Comparison of ENCODE assay signal across 9 cellular contexts in the genomic region with DNA sequence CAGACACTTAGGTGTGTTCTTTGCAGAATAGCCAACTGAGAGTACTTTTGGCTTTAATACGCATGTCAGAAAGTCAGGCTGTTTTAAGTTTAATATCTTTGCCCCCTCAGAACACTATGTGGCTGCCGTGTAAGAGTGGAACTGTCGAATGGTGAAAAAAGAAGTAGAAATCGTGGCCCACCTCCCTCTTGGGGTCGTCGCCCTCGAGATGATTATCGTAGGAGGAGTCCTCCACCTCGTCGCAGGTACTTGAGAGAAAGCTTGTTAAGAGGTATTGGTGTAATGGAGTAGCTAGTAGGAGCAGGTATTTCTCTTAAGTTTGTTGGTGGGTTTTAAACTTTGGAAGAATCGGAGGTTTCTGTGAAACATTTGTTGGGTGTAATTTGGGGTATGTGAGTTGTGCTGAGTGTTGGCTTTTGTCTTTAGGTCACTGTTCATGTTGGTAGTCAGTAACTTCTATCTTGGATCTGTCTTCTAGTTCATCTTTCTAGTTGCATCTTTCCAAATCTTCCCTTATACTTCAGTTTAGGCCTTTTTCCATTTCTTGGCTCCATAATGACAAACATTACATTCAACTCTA. TPM values are rescaled to one million over a fixed set of nuclear protein-coding genes. Genes with fewer than 3 reads are reported as not detected.
DNase-seq lines count a peak whose midpoint lies in the region; ATAC-seq and TF ChIP-seq lines count a peak whose summit lies in the region.
"Had no signal": no experiment of that assay in that cellular context is flagged by ENCODE, and none has a peak within 500 bp of the region (broad histone marks: within the 10 kb centered on the region; RNA-seq: fewer than 3 reads in every experiment).

No MANE protein-coding gene starts in this region.

- H3K9ac ChIP-seq in BLaER1 = peak overlapping the region; percentile 100
- no peak overlapping the region for H3K9ac ChIP-seq in neural progenitor cell

- H3K4me3 Mint-ChIP-seq in effector memory CD8-positive, alpha-beta T cell = peak overlapping the region; percentile 87 to 92
- H3K4me3 Mint-ChIP-seq in neural progenitor cell = peak overlapping the region; percentile 71

- H4K20me1 ChIP-seq in BLaER1 = peaks cover 95% of the 10 kb centered on the region
- peaks cover 94% of the 10 kb centered on the region for H4K20me1 ChIP-seq in neural progenitor cell (ENCODE audit: low read depth)

- peaks cover 92% of the 10 kb centered on the region for H3F3A ChIP-seq in neural progenitor cell (ENCODE audit: low read depth)

- peaks cover 66% of the 10 kb centered on the region for H3K4me1 ChIP-seq in BLaER1
- peaks cover 49% of the 10 kb centered on the region for H3K4me1 ChIP-seq in neural progenitor cell

- DNase-seq in NB4 (ENCODE audit: low read depth) = no peak
- DNase-seq in effector memory CD8-positive, alpha-beta T cell = no peak
- no peak for DNase-seq in neural progenitor cell (ENCODE audit: low spot score)
- no peak for DNase-seq in erythroblast (lab: John Stamatoyannopoulos, UW)
- DNase-seq in stimulated activated CD8-positive, alpha-beta memory T cell treated with anti-CD3 and anti-CD28 coated beads, Interleukin-4, amount 100 ng/mL, for 48 hours = no peak
- DNase-seq: kidney glomerular epithelial cell had no signal

- H3K27ac ChIP-seq in BLaER1 (peak overlapping the region; percentile 27; the same call in 1 of the 2 replicates), neural progenitor cell (no peak overlapping the region)

- H3K4me3 ChIP-seq in BLaER1 = peak overlapping the region; percentile 82
- H3K4me3 ChIP-seq in NB4 (ENCODE audit: low read depth, low read length) = peak overlapping the region; percentile 100
- H3K4me3 ChIP-seq in neural progenitor cell = peak overlapping the region; percentile 93

- no peaks in the 10 kb centered on the region for H3K9me3 Mint-ChIP-seq in effector memory CD8-positive, alpha-beta T cell
- peaks cover 4% of the 10 kb centered on the region for H3K9me3 Mint-ChIP-seq in neural progenitor cell

- H3K4me1 Mint-ChIP-seq in effector memory CD8-positive, alpha-beta T cell (ENCODE audit: low read depth in 2 of 2) = peaks cover 34 to 63% of the 10 kb centered on the region in 2 donors
- peaks cover 40% of the 10 kb centered on the region for H3K4me1 Mint-ChIP-seq in neural progenitor cell

- peaks cover 100% of the 10 kb centered on the region for H3K36me3 Mint-ChIP-seq in effector memory CD8-positive, alpha-beta T cell (ENCODE audit: insufficient read depth)
- peaks cover 68% of the 10 kb centered on the region for H3K36me3 Mint-ChIP-seq in neural progenitor cell

- H2AFZ ChIP-seq in neural progenitor cell (replicated peaks) = no peak overlapping the region

- H3K27me3 ChIP-seq in BLaER1 (no peaks in the 10 kb centered on the region), neural progenitor cell (no peaks in the 10 kb centered on the region)

- no peak for TF ChIP-seq CTCF in NB4 (IDR thresholded peaks at IDR 0.05; ENCODE audit: low read depth, low read length)
- no peak for TF ChIP-seq CTCF in neural progenitor cell (IDR thresholded peaks at IDR 0.05)

- no peaks in the 10 kb centered on the region for H3K27me3 Mint-ChIP-seq in effector memory CD8-positive, alpha-beta T cell
- peaks cover 19% of the 10 kb centered on the region for H3K27me3 Mint-ChIP-seq in neural progenitor cell (ENCODE audit: insufficient read depth, low read depth)

- TF ChIP-seq POLR2A in NB4 (IDR thresholded peaks at IDR 0.05; ENCODE audit: extremely low read depth, insufficient read length) (no peak), erythroblast (IDR thresholded peaks at IDR 0.05; ENCODE audit: low read length) (no peak)

- H3K4me2 ChIP-seq in BLaER1 (peak overlapping the region; percentile 82), neural progenitor cell (peak overlapping the region; percentile 98)

- H3K9me3 ChIP-seq in BLaER1 = no peaks in the 10 kb centered on the region
- H3K9me3 ChIP-seq in neural progenitor cell (ENCODE audit: low read depth) = no peaks in the 10 kb centered on the region

- ATAC-seq in effector memory CD8-positive, alpha-beta T cell (replicated peaks) = no peak
- ATAC-seq in HG03097 (IDR thresholded peaks at IDR 0.05; ENCODE audit: low FRiP score, unreplicated experiment) = no peak
- ATAC-seq in HG02571 (IDR thresholded peaks at IDR 0.05; ENCODE audit: unreplicated experiment) = no peak

- peak overlapping the region; percentile 93 to 98 for H3K27ac Mint-ChIP-seq in effector memory CD8-positive, alpha-beta T cell
- H3K27ac Mint-ChIP-seq in neural progenitor cell = no peak overlapping the region

- peaks cover 98% of the 10 kb centered on the region for H3K79me2 ChIP-seq in neural progenitor cell (ENCODE audit: low read depth)

- H3K36me3 ChIP-seq in BLaER1 (peaks cover 83% of the 10 kb centered on the region), neural progenitor cell (peaks cover 71% of the 10 kb centered on the region)

RNA-seq across cellular contexts. Expression of a gene that starts 4.7 kb away (rescaled TPM):
- total RNA-seq in neural progenitor cell (ENCODE audit: low replicate concordance) = 267 and 297 TPM in 2 replicates

RNA-seq across cellular contexts. Expression of a gene that starts 51.5 kb away (rescaled TPM):
- 26.1 and 31.9 TPM in 2 replicates for total RNA-seq in neural progenitor cell (ENCODE audit: low replicate concordance)
